8 cellular contexts compared by ENCODE assay signal in the genomic region with DNA sequence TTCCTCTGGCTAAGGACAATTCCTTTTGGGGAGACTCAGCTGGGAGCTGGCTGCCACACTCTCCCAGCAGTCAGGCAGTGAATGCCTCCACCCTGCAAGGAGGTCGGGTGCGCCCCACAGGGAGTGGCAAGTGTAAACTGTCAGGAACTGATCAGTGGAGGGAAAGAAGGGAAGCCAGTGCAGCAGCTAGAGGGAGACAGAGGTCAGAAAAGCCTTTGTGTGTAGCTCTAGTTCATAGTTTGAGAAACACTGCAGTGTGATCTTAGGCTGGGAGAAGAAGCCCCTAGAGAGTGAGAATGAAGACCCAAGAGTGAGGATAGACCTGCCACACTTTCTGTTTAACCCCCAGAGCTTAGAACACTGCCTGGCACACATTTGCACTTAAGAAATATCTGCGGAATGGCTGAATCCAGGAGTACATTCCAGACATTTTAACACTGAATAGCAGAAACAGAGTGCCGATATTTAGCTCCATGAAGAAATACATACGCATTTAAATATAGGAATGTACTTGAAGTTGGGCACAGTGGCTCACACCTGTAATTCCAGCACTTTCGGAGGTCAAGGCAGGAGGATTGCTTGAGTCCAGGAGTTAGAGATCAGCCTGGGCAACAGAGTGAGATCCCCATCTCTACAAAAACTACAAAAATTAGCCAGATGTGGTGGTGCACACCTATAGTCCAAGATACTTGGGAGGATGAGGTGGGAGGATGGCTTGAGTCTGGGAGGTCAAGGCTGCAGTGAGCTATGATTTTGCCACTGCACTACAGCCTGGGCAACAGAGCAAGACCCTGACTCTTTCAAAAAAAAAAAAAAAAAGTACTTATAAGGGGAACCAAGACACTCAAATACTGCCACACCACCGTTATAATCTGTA. TPM values are rescaled to one million over a fixed set of nuclear protein-coding genes. Genes with fewer than 3 reads are reported as not detected.
DNase-seq lines count a peak whose midpoint lies in the region; ATAC-seq and TF ChIP-seq lines count a peak whose summit lies in the region.

No MANE protein-coding gene starts in this region.

- no peak for ATAC-seq in GM18867 (IDR thresholded peaks at IDR 0.05; ENCODE audit: unreplicated experiment)

- 53 to 61% (median 54%) methylated on average over 7 of the region's 7 CpGs for WGBS in stomach, 5 donors

- H3K27ac ChIP-seq in stomach: no peak overlapping the region

- peak; percentile 6 for DNase-seq in AML-193 (lab: John Stamatoyannopoulos, UW)
- DNase-seq in H4 (ENCODE audit: low spot score): peak; percentile 56
- DNase-seq in RKO (ENCODE audit: low spot score): peak; percentile 59
- DNase-seq in foreskin fibroblast: peak; percentile 37 to 75
- peak; percentile 60 for DNase-seq in stomach
- no peak for DNase-seq in central memory CD4-positive, alpha-beta T cell
- no peak for DNase-seq in stimulated activated CD8-positive, alpha-beta memory T cell treated with anti-CD3 and anti-CD28 coated beads, Interleukin-4, amount 100 ng/mL, for 48 hours

- no peak for TF ChIP-seq POLR2A in stomach (IDR thresholded peaks at IDR 0.05)

- no peak overlapping the region for H3K4me3 ChIP-seq in foreskin fibroblast (ENCODE audit: low read depth in 1 of 2, low read length in 2 of 2)
- no peak overlapping the region for H3K4me3 ChIP-seq in stomach

- intact Hi-C loops in stomach (cut with DNase I; ENCODE audit: low total_unique reads): no loop called here

- TF ChIP-seq EP300 in stomach (IDR thresholded peaks at IDR 0.05): no peak

- H3K27me3 ChIP-seq in stomach: no peaks in the 10 kb centered on the region

- H3K9me3 ChIP-seq in stomach: no peaks in the 10 kb centered on the region

- H3K4me1 ChIP-seq in stomach: peaks cover 8 to 15% (median 14%) of the 10 kb centered on the region in 4 donors

- peaks cover 0 to 18% (median 8%) of the 10 kb centered on the region in 4 donors for H3K36me3 ChIP-seq in stomach

- TF ChIP-seq CTCF in foreskin fibroblast (IDR thresholded peaks at IDR 0.05; ENCODE audit: low read depth, low read length) (peak; percentile 72), stomach (IDR thresholded peaks at IDR 0.05) (peak in 4 of 7 experiments; percentile 16 to 51 (median 34))

RNA-seq across cellular contexts. Expression of a gene that starts 11.1 kb away (rescaled TPM):
- 0.50 TPM in 1 of 2 replicates, not detected in the other for total RNA-seq in H4 (2014; rRNA removed; shearing (Covaris generic))
- total RNA-seq in stomach: not detected
- polyA plus RNA-seq in stomach: not detected

Comparison
In these comparisons a context has a peak if more than half of its experiments do, and no peak if none do; other contexts are left out.
1. DNase-seq: peak in AML-193 (2 of 2), H4 (single experiment), RKO (single experiment), foreskin fibroblast (2 of 2) and stomach (single experiment); none in central memory CD4-positive, alpha-beta T cell (single experiment) and stimulated activated CD8-positive, alpha-beta memory T cell treated with anti-CD3 and anti-CD28 coated beads, Interleukin-4, amount 100 ng/mL, for 48 hours (single experiment).